ENCODE assay signal across 8 cellular contexts in genomic region chr20:64077876-64078551, GRCh38. TPM values are rescaled to one million over a fixed set of nuclear protein-coding genes. Genes with fewer than 3 reads are reported as not detected.
DNase-seq lines count a peak whose midpoint lies in the region; ATAC-seq and TF ChIP-seq lines count a peak whose summit lies in the region.

No MANE protein-coding gene starts in this region.

- peak overlapping the region; percentile 78 for H3K4me3 ChIP-seq in CD4-positive, CD25-positive, alpha-beta regulatory T cell (ENCODE audit: low read depth, low read length)
- H3K4me3 ChIP-seq in left lung (peak overlapping the region; percentile 69 to 92), upper lobe of right lung (peak overlapping the region; percentile 71)

- no peaks in the 10 kb centered on the region for H3K9me3 ChIP-seq in CD4-positive, CD25-positive, alpha-beta regulatory T cell (ENCODE audit: control insufficient read depth in 2 of 2, low read length in 2 of 2)
- H3K9me3 ChIP-seq in left lung (no peaks in the 10 kb centered on the region), upper lobe of right lung (no peaks in the 10 kb centered on the region)

- no peaks in the 10 kb centered on the region for H3K27me3 ChIP-seq in CD4-positive, CD25-positive, alpha-beta regulatory T cell (ENCODE audit: control insufficient read depth, insufficient read depth, low read length)
- H3K27me3 ChIP-seq in left lung, result peaks cover 0 to 3% of the 10 kb centered on the region in 2 donors
- no peaks in the 10 kb centered on the region for H3K27me3 ChIP-seq in upper lobe of right lung

- peak; percentile 77 to 80 for ATAC-seq in CD4-positive, CD25-positive, alpha-beta regulatory T cell (ENCODE audit: low read depth in 2 of 2)
- peak; percentile 43 to 53 for ATAC-seq in activated T-cell treated with anti-CD3 and anti-CD28 coated beads, Interleukin-2, amount 50 U/mL, for 72 hours (replicated peaks in 1 of 2)
- ATAC-seq in left lung, result no peak
- peak; percentile 17 for ATAC-seq in upper lobe of right lung
- no peak for ATAC-seq in HG02623 (IDR thresholded peaks at IDR 0.05; ENCODE audit: unreplicated experiment)

- intact Hi-C loops in left lung (cut with DNase I), result no loop called here
- intact Hi-C loops in upper lobe of right lung (cut with DNase I), result no loop called here

- H3K9me3 Mint-ChIP-seq in CD4-positive, CD25-positive, alpha-beta regulatory T cell, result no peaks in the 10 kb centered on the region
- no peaks in the 10 kb centered on the region for H3K9me3 Mint-ChIP-seq in activated T-cell treated with anti-CD3 and anti-CD28 coated beads, Interleukin-2, amount 50 U/mL, for 72 hours
- no peaks in the 10 kb centered on the region for H3K9me3 Mint-ChIP-seq in chondrocyte (ENCODE audit: low read depth)

- peak; percentile 52 to 95 (median 76) for DNase-seq in CD4-positive, CD25-positive, alpha-beta regulatory T cell
- DNase-seq in Kasumi-1 (lab: John Stamatoyannopoulos, UW) (peak; percentile 72 to 87), left lung (peak; percentile 69 to 77), upper lobe of right lung (no peak), COLO668 (lab: John Stamatoyannopoulos, UW; ENCODE audit: unreplicated experiment) (no peak), chondrocyte (ENCODE audit: low spot score) (no peak)
- peak; percentile 62 to 64 for DNase-seq in activated T-cell treated with anti-CD3 and anti-CD28 coated beads, Interleukin-2, amount 50 U/mL, for 72 hours

- peak overlapping the region; percentile 68 for H3K27ac ChIP-seq in CD4-positive, CD25-positive, alpha-beta regulatory T cell (ENCODE audit: insufficient read depth, low read length, poor library complexity, severe bottlenecking)
- peak overlapping the region; percentile 3 to 93 for H3K27ac ChIP-seq in left lung
- peak overlapping the region; percentile 83 for H3K27ac ChIP-seq in upper lobe of right lung

- H3K36me3 ChIP-seq in CD4-positive, CD25-positive, alpha-beta regulatory T cell (ENCODE audit: control insufficient read depth, insufficient read depth, low read length), result peaks cover 18% of the 10 kb centered on the region
- H3K36me3 ChIP-seq in left lung (peaks cover 0 to 32% of the 10 kb centered on the region in 2 donors), upper lobe of right lung (peaks cover 12% of the 10 kb centered on the region)

- no peak for TF ChIP-seq CTCF in left lung (IDR thresholded peaks at IDR 0.05)
- no peak for TF ChIP-seq CTCF in upper lobe of right lung (IDR thresholded peaks at IDR 0.05)
- TF ChIP-seq CTCF in chondrocyte (IDR thresholded peaks at IDR 0.05), result no peak

- peak overlapping the region; percentile 92 to 98 (median 96) for H3K4me3 Mint-ChIP-seq in CD4-positive, CD25-positive, alpha-beta regulatory T cell
- H3K4me3 Mint-ChIP-seq in activated T-cell treated with anti-CD3 and anti-CD28 coated beads, Interleukin-2, amount 50 U/mL, for 72 hours, result peak overlapping the region; percentile 94 to 95
- H3K4me3 Mint-ChIP-seq in chondrocyte (ENCODE audit: unreplicated experiment), result no peak overlapping the region

- H3K4me1 ChIP-seq in CD4-positive, CD25-positive, alpha-beta regulatory T cell (ENCODE audit: control insufficient read depth, insufficient read depth, low read length, poor library complexity, severe bottlenecking), result peaks cover 47% of the 10 kb centered on the region
- peaks cover 14 to 50% of the 10 kb centered on the region in 2 donors for H3K4me1 ChIP-seq in left lung
- peaks cover 19% of the 10 kb centered on the region for H3K4me1 ChIP-seq in upper lobe of right lung

- peaks cover 12% of the 10 kb centered on the region for H3K27me3 Mint-ChIP-seq in CD4-positive, CD25-positive, alpha-beta regulatory T cell
- H3K27me3 Mint-ChIP-seq in activated T-cell treated with anti-CD3 and anti-CD28 coated beads, Interleukin-2, amount 50 U/mL, for 72 hours (ENCODE audit: low read depth), result no peaks in the 10 kb centered on the region
- no peaks in the 10 kb centered on the region for H3K27me3 Mint-ChIP-seq in chondrocyte (ENCODE audit: low read depth)

- peaks cover 0 to 47% (median 11%) of the 10 kb centered on the region in 4 donors for H3K4me1 Mint-ChIP-seq in CD4-positive, CD25-positive, alpha-beta regulatory T cell
- H3K4me1 Mint-ChIP-seq in activated T-cell treated with anti-CD3 and anti-CD28 coated beads, Interleukin-2, amount 50 U/mL, for 72 hours (ENCODE audit: low read depth), result peaks cover 36% of the 10 kb centered on the region
- H3K4me1 Mint-ChIP-seq in chondrocyte (ENCODE audit: low read depth), result peaks cover 25% of the 10 kb centered on the region

- peak overlapping the region; percentile 56 to 91 (median 78) for H3K27ac Mint-ChIP-seq in CD4-positive, CD25-positive, alpha-beta regulatory T cell
- peak overlapping the region; percentile 74 for H3K27ac Mint-ChIP-seq in activated T-cell treated with anti-CD3 and anti-CD28 coated beads, Interleukin-2, amount 50 U/mL, for 72 hours
- no peak overlapping the region for H3K27ac Mint-ChIP-seq in chondrocyte (ENCODE audit: unreplicated experiment)

- peaks cover 3% of the 10 kb centered on the region for H3K36me3 Mint-ChIP-seq in CD4-positive, CD25-positive, alpha-beta regulatory T cell
- no peaks in the 10 kb centered on the region for H3K36me3 Mint-ChIP-seq in activated T-cell treated with anti-CD3 and anti-CD28 coated beads, Interleukin-2, amount 50 U/mL, for 72 hours (ENCODE audit: insufficient read depth in 2 of 2)
- H3K36me3 Mint-ChIP-seq in chondrocyte (ENCODE audit: low read depth), result no peaks in the 10 kb centered on the region

RNA-seq across cellular contexts. Expression of gene RGS19, which starts 1.3 kb away (rescaled TPM):
- total RNA-seq in CD4-positive, CD25-positive, alpha-beta regulatory T cell, result 50.7 TPM
- 100 to 1,000 TPM in 2 of 4 donors, 10 to 100 TPM in 2; 79.4 to 105 (median 95.0) TPM for polyA plus RNA-seq in CD4-positive, CD25-positive, alpha-beta regulatory T cell
- 10 to 100 TPM; 38.1 to 40.0 TPM for total RNA-seq in activated T-cell treated with anti-CD3 and anti-CD28 coated beads, Interleukin-2, amount 50 U/mL, for 72 hours
- total RNA-seq in left lung (10 to 100 TPM; 23.4 to 63.9 TPM), upper lobe of right lung (40.8 TPM), chondrocyte (15.7 to 18.5 TPM (median 18.1 TPM) in 3 replicates)

RNA-seq across cellular contexts. Expression of gene OPRL1, which starts 1.9 kb away (rescaled TPM):
- total RNA-seq in CD4-positive, CD25-positive, alpha-beta regulatory T cell, result 1.3 TPM
- 1 to 10 TPM in 1 of 4 donors, under 1 TPM in 3; 0.58 to 1.1 (median 0.59) TPM for polyA plus RNA-seq in CD4-positive, CD25-positive, alpha-beta regulatory T cell
- 1 to 10 TPM; 1.3 to 1.7 TPM for total RNA-seq in activated T-cell treated with anti-CD3 and anti-CD28 coated beads, Interleukin-2, amount 50 U/mL, for 72 hours
- total RNA-seq in left lung, result 1 to 10 TPM; 1.8 to 2.0 TPM
- total RNA-seq in upper lobe of right lung, result 1.9 TPM
- 3.2 to 4.6 TPM (median 3.5 TPM) in 3 replicates for total RNA-seq in chondrocyte

RNA-seq across cellular contexts. Expression of gene LKAAEAR1, which starts 6.2 kb away (rescaled TPM):
- not detected for total RNA-seq in CD4-positive, CD25-positive, alpha-beta regulatory T cell
- 1 to 10 TPM in 1 of 4 donors, under 1 TPM in 1, not detected in 2; 0.42 to 1.4 TPM for polyA plus RNA-seq in CD4-positive, CD25-positive, alpha-beta regulatory T cell
- under 1 TPM in 1 of 2 donors, not detected in 1; 0.29 TPM for total RNA-seq in activated T-cell treated with anti-CD3 and anti-CD28 coated beads, Interleukin-2, amount 50 U/mL, for 72 hours
- under 1 TPM in 1 of 2 donors, not detected in 1; 0.45 TPM for total RNA-seq in left lung
- not detected for total RNA-seq in upper lobe of right lung
- 0.55 to 1.4 TPM in 2 of 3 replicates, not detected in the other for total RNA-seq in chondrocyte

RNA-seq across cellular contexts. Expression of gene TCEA2, which starts 15.0 kb away (rescaled TPM):
- 24.8 TPM for total RNA-seq in CD4-positive, CD25-positive, alpha-beta regulatory T cell
- polyA plus RNA-seq in CD4-positive, CD25-positive, alpha-beta regulatory T cell, result 10 to 100 TPM; 17.7 to 27.1 (median 20.9) TPM
- 10 to 100 TPM; 55.5 to 61.6 TPM for total RNA-seq in activated T-cell treated with anti-CD3 and anti-CD28 coated beads, Interleukin-2, amount 50 U/mL, for 72 hours
- total RNA-seq in left lung (10 to 100 TPM; 31.2 to 34.3 TPM), upper lobe of right lung (40.2 TPM), chondrocyte (57.1 to 59.2 TPM (median 57.6 TPM) in 3 replicates)

RNA-seq across cellular contexts. Expression of gene SOX18, which starts 28.6 kb away (rescaled TPM):
- not detected for total RNA-seq in CD4-positive, CD25-positive, alpha-beta regulatory T cell
- polyA plus RNA-seq in CD4-positive, CD25-positive, alpha-beta regulatory T cell, result not detected
- total RNA-seq in activated T-cell treated with anti-CD3 and anti-CD28 coated beads, Interleukin-2, amount 50 U/mL, for 72 hours, result under 1 TPM; 0.46 to 0.72 TPM
- total RNA-seq in left lung (10 to 100 TPM; 40.3 to 69.2 TPM), upper lobe of right lung (135 TPM), chondrocyte (2.1 to 2.8 TPM (median 2.3 TPM) in 3 replicates)

Comparison
In these comparisons a context has a peak if more than half of its experiments do, and no peak if none do; other contexts are left out.
1. ATAC-seq: peak in CD4-positive, CD25-positive, alpha-beta regulatory T cell (2 of 2), activated T-cell treated with anti-CD3 and anti-CD28 coated beads, Interleukin-2, amount 50 U/mL, for 72 hours (2 of 2) and upper lobe of right lung (single experiment); none in left lung (single experiment) and HG02623 (single experiment).
2. DNase-seq: peak in CD4-positive, CD25-positive, alpha-beta regulatory T cell (3 of 3), Kasumi-1 (2 of 2), activated T-cell treated with anti-CD3 and anti-CD28 coated beads, Interleukin-2, amount 50 U/mL, for 72 hours (2 of 2) and left lung (2 of 2); none in upper lobe of right lung (single experiment), COLO668 (single experiment) and chondrocyte (single experiment).
3. Peak in every context shown above with its lines, with median percentiles within 50 percentile points of each other: H3K27ac ChIP-seq and H3K4me3 ChIP-seq.